2 cellular contexts compared by ENCODE assay signal in genomic region chr17:50280068-50280467, GRCh38.
TF ChIP-seq lines count a peak whose summit lies in the region.

No MANE protein-coding gene starts in this region.

TF ChIP-seq in SK-N-SH, 30 proteins besides CTCF, POLR2A, EP300 and RAD21 (continued from another document):
- TF ChIP-seq YY1 (IDR thresholded peaks at IDR 0.05; ENCODE audit: low read depth) (no peak), USF2 (IDR thresholded peaks at IDR 0.05; ENCODE audit: borderline replicate concordance, low read depth, low read length) (no peak), NFIC (IDR thresholded peaks at IDR 0.05; ENCODE audit: borderline replicate concordance) (no peak), USF1 (IDR thresholded peaks at IDR 0.05; ENCODE audit: borderline replicate concordance, low read depth) (no peak), GABPA (IDR thresholded peaks at IDR 0.05; ENCODE audit: low read depth) (no peak), EZH2phosphoT487 (IDR thresholded peaks at IDR 0.05; ENCODE audit: borderline replicate concordance, low read depth) (no peak), ZBTB33 (IDR thresholded peaks at IDR 0.05; ENCODE audit: borderline replicate concordance, low read depth) (no peak), MXI1 (IDR thresholded peaks at IDR 0.05; ENCODE audit: low read depth, low read length) (no peak), REST (IDR thresholded peaks at IDR 0.05; ENCODE audit: low read depth, low read length) (no peak)

TF ChIP-seq in SK-N-SH treated with all-trans-retinoic acid at 6 μM for 48 hours, 23 proteins besides CTCF, POLR2A, EP300 and RAD21 (continued from another document):
- TF ChIP-seq CREB5 (CRISPR knock-in tag; IDR thresholded peaks at IDR 0.05; ENCODE audit: low read depth) (no peak), TSHZ2 (CRISPR knock-in tag; IDR thresholded peaks at IDR 0.05) (no peak), ZNF565 (CRISPR knock-in tag; conservative IDR thresholded peaks at IDR 0.05; ENCODE audit: low read depth) (no peak), SNAI2 (CRISPR knock-in tag; IDR thresholded peaks at IDR 0.05) (no peak), ZNF70 (CRISPR knock-in tag; IDR thresholded peaks at IDR 0.05) (no peak), POU6F1 (CRISPR knock-in tag; IDR thresholded peaks at IDR 0.05; ENCODE audit: borderline replicate concordance, low read depth) (no peak), ARNTL (CRISPR knock-in tag; IDR thresholded peaks at IDR 0.05; ENCODE audit: borderline replicate concordance, low read depth) (no peak), TOX (CRISPR knock-in tag; IDR thresholded peaks at IDR 0.05; ENCODE audit: borderline replicate concordance) (no peak), GLIS3 (CRISPR knock-in tag; IDR thresholded peaks at IDR 0.05) (no peak), PPARA (CRISPR knock-in tag; IDR thresholded peaks at IDR 0.05; ENCODE audit: borderline replicate concordance) (no peak)
